ENCODE assay signal across 9 cellular contexts in genomic region chr22:49237279-49237678, GRCh38.
"Had no signal": no experiment of that assay in that cellular context is flagged by ENCODE, and none has a peak within 500 bp of the region (broad histone marks: within the 10 kb centered on the region; RNA-seq: fewer than 3 reads in every experiment).

No MANE protein-coding gene starts in this region.

- H3K27ac ChIP-seq: HL-60, KMS-11 had no signal

- DNase-seq: HCEC 1CT, IMR-90, KBM-7 had no signal

- H3K4me3 Mint-ChIP-seq: GM23338 had no signal

- H3K27ac Mint-ChIP-seq: GM23338 had no signal

- H3K4me3 ChIP-seq: GM23338 had no signal

- H3K4me2 ChIP-seq: GM23338, KMS-11 had no signal

- ATAC-seq: GM23338, HepG2 had no signal

- H3K9ac ChIP-seq: KMS-11 had no signal

- H3K9me3 Mint-ChIP-seq: GM23338 had no signal

- H2AFZ ChIP-seq: GM23338 had no signal

- FAIRE-seq: H1, H54, HepG2 had no signal
